Comparison of ENCODE assay signal across 20 cellular contexts in genomic region chr17:13698832-13699231, GRCh38.
DNase-seq lines count a peak whose midpoint lies in the region; FAIRE-seq and TF ChIP-seq lines count a peak whose summit lies in the region.
"Had no signal": no experiment of that assay in that cellular context is flagged by ENCODE, and none has a peak within 500 bp of the region (broad histone marks: within the 10 kb centered on the region; RNA-seq: fewer than 3 reads in every experiment).

No MANE protein-coding gene starts in this region.

- H2BK5ac ChIP-seq in H1 (ENCODE audit: low read depth, low read length), result no peak overlapping the region

- H3K79me2 ChIP-seq in H1 (ENCODE audit: control insufficient read depth in 1 of 2, insufficient read depth in 2 of 2, low read length in 2 of 2) (no peaks in the 10 kb centered on the region), neural progenitor cell (ENCODE audit: low read depth) (no peaks in the 10 kb centered on the region)

- H3K4me2 ChIP-seq in H1 (ENCODE audit: insufficient read depth in 1 of 2, low read depth in 2 of 2, low read length in 2 of 2) (no peak overlapping the region), neural progenitor cell (no peak overlapping the region)

- no peak overlapping the region for H3K23ac ChIP-seq in H1 (ENCODE audit: insufficient read length)

- H3K9ac ChIP-seq in H1 (replicated peaks in 1 of 4; ENCODE audit: extremely low read depth in 1 of 4, low read depth in 3 of 4, low read length in 3 of 4) (no peak overlapping the region), neural progenitor cell (no peak overlapping the region)

- no peak overlapping the region for H2AK5ac ChIP-seq in H1 (ENCODE audit: low read depth, low read length)

- WGBS in H1 (ENCODE audit: extremely low coverage in 1 of 2, insufficient coverage in 1 of 2, insufficient read length in 1 of 2, insufficient replicate concordance in 2 of 2, low coverage in 1 of 2, low lambda C conversion rate in 2 of 2, missing lambda C conversion rate in 1 of 2), 2 experiments, result 91% methylated on average over 3 of the region's 3 CpGs; no CpG with 5 or more reads in 1 of the 2 experiments

- no peaks in the 10 kb centered on the region for H4K20me1 ChIP-seq in H1 (replicated peaks in 1 of 2; ENCODE audit: control insufficient read depth in 1 of 2, insufficient read depth in 2 of 2, low read length in 2 of 2)
- H4K20me1 ChIP-seq in neural progenitor cell (ENCODE audit: low read depth), result no peaks in the 10 kb centered on the region

- no peak overlapping the region for H3K4ac ChIP-seq in H1 (replicated peaks; ENCODE audit: insufficient read length, low read depth, low read length)

- no peak overlapping the region for H2BK12ac ChIP-seq in H1 (ENCODE audit: low read depth, low read length)

- H3K9me3 Mint-ChIP-seq in neural progenitor cell, result peaks cover 13% of the 10 kb centered on the region

- peak in 1 of 2 experiments; percentile 54; a peak in 3 of 4 replicates for TF ChIP-seq RAD21 in H1 (IDR thresholded peaks at IDR 0.05 in 1 of 2, conservative IDR thresholded peaks at IDR 0.05 in 1 of 2; ENCODE audit: low read depth in 2 of 2, low read length in 2 of 2)

- POLR2A ChIA-PET in H1 (lab: Charles Lee; ENCODE audit: partially characterized antibody), result interaction anchor here (0.5 kb wide), 1 partner anchor 197 kb away, joined by 3 read pairs; no protein-coding TSS in a partner anchor

- H3K14ac ChIP-seq in H1 (ENCODE audit: insufficient read length), result no peak overlapping the region

- no peak overlapping the region for H3K4me3 ChIP-seq in NB4 (ENCODE audit: low read depth, low read length)
- no peak overlapping the region for H3K4me3 ChIP-seq in H1 (ENCODE audit: extremely low read depth in 1 of 4, insufficient read depth in 2 of 4, low read depth in 3 of 4, low read length in 4 of 4)
- no peak overlapping the region for H3K4me3 ChIP-seq in neural progenitor cell
- no peak overlapping the region for H3K4me3 ChIP-seq in dorsolateral prefrontal cortex
- H3K4me3 ChIP-seq: HAP-1, K562 had no signal

- no peak overlapping the region for H2BK120ac ChIP-seq in H1 (replicated peaks; ENCODE audit: low read depth, low read length)

- H3K27me3 ChIP-seq in H1 (replicated peaks in 1 of 4; ENCODE audit: control insufficient read depth in 3 of 4, extremely low read depth in 1 of 4, insufficient read depth in 3 of 4, low read length in 3 of 4) (no peaks in the 10 kb centered on the region), neural progenitor cell (no peaks in the 10 kb centered on the region), dorsolateral prefrontal cortex (peaks cover 0 to 4% (median 0%) of the 10 kb centered on the region in 45 donors)

- H3K9me3 ChIP-seq in H1 (ENCODE audit: insufficient read depth in 2 of 2, low read depth in 1 of 2, low read length in 1 of 2) (no peaks in the 10 kb centered on the region), neural progenitor cell (ENCODE audit: low read depth) (peaks cover 1% of the 10 kb centered on the region)

- no peaks in the 10 kb centered on the region for H3K23me2 ChIP-seq in H1 (ENCODE audit: low read depth, low read length)

- peak overlapping the region; percentile 94; the same call in 1 of the 2 replicates for H2AFZ ChIP-seq in H1 (ENCODE audit: low read length)
- no peak overlapping the region for H2AFZ ChIP-seq in neural progenitor cell (replicated peaks)

- H4K8ac ChIP-seq in H1 (ENCODE audit: extremely low read depth, insufficient read depth, low read length), result no peak overlapping the region

- no peaks in the 10 kb centered on the region for H3K79me1 ChIP-seq in H1 (ENCODE audit: low read depth, low read length)

- H3K4me3 Mint-ChIP-seq in neural progenitor cell, result peak overlapping the region; percentile 19

- H3K18ac ChIP-seq in H1 (ENCODE audit: extremely low read depth, low read length), result no peak overlapping the region

- intact Hi-C loops in dorsolateral prefrontal cortex (cut with DNase I) (no loop called here), cardiac septum (cut with DNase I) (no loop called here)

- TF ChIP-seq CTCF in NB4 (IDR thresholded peaks at IDR 0.05; ENCODE audit: low read depth, low read length), result no peak
- peak in 2 of 3 experiments; percentile 34 to 36; a peak in 3 of 4 replicates for TF ChIP-seq CTCF in H1 (IDR thresholded peaks at IDR 0.05; ENCODE audit: control extremely low read depth in 1 of 3, insufficient read depth in 1 of 3, low read depth in 1 of 3, low read length in 3 of 3)
- TF ChIP-seq CTCF in neural progenitor cell (IDR thresholded peaks at IDR 0.05), result peak; percentile 23
- TF ChIP-seq CTCF in dorsolateral prefrontal cortex (IDR thresholded peaks at IDR 0.05 in 54 of 56, conservative IDR thresholded peaks at IDR 0.05 in 2 of 56; ENCODE audit: low read depth in 1 of 56, partially characterized antibody in 56 of 56), result no peak

- peak; percentile 3 for DNase-seq in activated CD4-positive, alpha-beta T cell treated with anti-CD3 and anti-CD28 coated beads for 48 hours
- DNase-seq in activated CD4-positive, alpha-beta T cell treated with anti-CD3 and anti-CD28 coated beads, Interleukin-2, amount 50 U/mL, for 1 hour, result no peak
- DNase-seq in NB4 (ENCODE audit: low read depth) (peak; percentile 14), H1 (ENCODE audit: low read depth in 1 of 2, low spot score in 2 of 2) (no peak), neural progenitor cell (ENCODE audit: low spot score) (peak; percentile 9), dorsolateral prefrontal cortex (no peak), GM12892 (ENCODE audit: insufficient read length) (no peak), cardiac septum (ENCODE audit: low spot score) (no peak)
- DNase-seq: C1 segment of cervical spinal cord, DMS 273 treated with DMSO at 0.1 percent for 48 hours, NCI-H1092, NCI-H146, NCI-H2081 treated with DMSO at 0.1 percent for 48 hours, NCI-H510A treated with DMSO at 0.1 percent for 48 hours, SW 1271 had no signal

- H3K27me3 Mint-ChIP-seq in neural progenitor cell (ENCODE audit: insufficient read depth, low read depth), result peaks cover 2% of the 10 kb centered on the region

- no peak overlapping the region for H3K27ac Mint-ChIP-seq in neural progenitor cell

- H3K36me3 Mint-ChIP-seq in neural progenitor cell, result no peaks in the 10 kb centered on the region

- no peak overlapping the region for H2BK20ac ChIP-seq in H1 (ENCODE audit: low read length)

- H3K36me3 ChIP-seq in H1 (ENCODE audit: control insufficient read depth in 2 of 4, insufficient read depth in 4 of 4, low read length in 3 of 4) (no peaks in the 10 kb centered on the region), neural progenitor cell (no peaks in the 10 kb centered on the region)
- H3K36me3 ChIP-seq: HAP-1 had no signal

- H3K4me1 ChIP-seq in H1 (replicated peaks in 1 of 4; ENCODE audit: control insufficient read depth in 3 of 4, insufficient read depth in 4 of 4, low read length in 3 of 4) (no peaks in the 10 kb centered on the region), neural progenitor cell (no peaks in the 10 kb centered on the region)
- H3K4me1 ChIP-seq: HAP-1 had no signal

- H3F3A ChIP-seq in neural progenitor cell (ENCODE audit: low read depth), result no peaks in the 10 kb centered on the region

- H2BK15ac ChIP-seq in H1 (ENCODE audit: low read length), result no peak overlapping the region

- no peak for TF ChIP-seq POLR2A in NB4 (IDR thresholded peaks at IDR 0.05; ENCODE audit: extremely low read depth, insufficient read length)
- no peak for TF ChIP-seq POLR2A in H1 (IDR thresholded peaks at IDR 0.05; ENCODE audit: control extremely low read depth in 1 of 2, low read depth in 2 of 2, low read length in 2 of 2)
- TF ChIP-seq POLR2A in GM12892 (IDR thresholded peaks at IDR 0.05; ENCODE audit: low read depth, low read length), result no peak

- no peak overlapping the region for H4K91ac ChIP-seq in H1 (replicated peaks; ENCODE audit: insufficient read length, low read length)

- H3K4me1 Mint-ChIP-seq in neural progenitor cell, result no peaks in the 10 kb centered on the region

- H3K56ac ChIP-seq in H1 (replicated peaks; ENCODE audit: insufficient read length, low read depth, low read length), result no peak overlapping the region

- no peak for TF ChIP-seq EP300 in H1 (IDR thresholded peaks at IDR 0.05; ENCODE audit: borderline replicate concordance in 1 of 2, low read depth in 2 of 2, low read length in 2 of 2)

- CTCF ChIA-PET in H1 (lab: Charles Lee; ENCODE audit: partially characterized antibody), result interaction anchor here (0.6 to 1.6 kb wide), 3 partner anchors 15 to 199 kb away, joined by 3 to 4 read pairs (median 4); no protein-coding TSS in a partner anchor

- no peak overlapping the region for H4K5ac ChIP-seq in H1 (ENCODE audit: insufficient read length, low read depth, low read length)

- H3K27ac ChIP-seq in H1 (ENCODE audit: low read depth, low read length) (no peak overlapping the region), neural progenitor cell (no peak overlapping the region), dorsolateral prefrontal cortex (no peak overlapping the region)
- H3K27ac ChIP-seq: HL-60 had no signal

- FAIRE-seq in H1 (lab: Jason Lieb, UNC) (no peak), GM12892 (lab: Jason Lieb, UNC) (no peak)
- FAIRE-seq: A204.1, GM19239, K562 had no signal

TF ChIP-seq in H1, 55 proteins besides CTCF, POLR2A, EP300 and RAD21:
- no peak for TF ChIP-seq RFX5 (IDR thresholded peaks at IDR 0.05; ENCODE audit: borderline replicate concordance, low read depth, low read length)
- no peak for TF ChIP-seq MAFK (IDR thresholded peaks at IDR 0.05; ENCODE audit: low read depth, low read length)

Comparison
In these comparisons a context has a peak if more than half of its experiments do, and no peak if none do; other contexts are left out.
1. DNase-seq: peak in activated CD4-positive, alpha-beta T cell treated with anti-CD3 and anti-CD28 coated beads for 48 hours (single experiment), NB4 (single experiment) and neural progenitor cell (single experiment); none in activated CD4-positive, alpha-beta T cell treated with anti-CD3 and anti-CD28 coated beads, Interleukin-2, amount 50 U/mL, for 1 hour (single experiment), H1 (0 of 2), dorsolateral prefrontal cortex (0 of 10), GM12892 (single experiment) and cardiac septum (single experiment).
2. CTCF ChIP-seq: peak in H1 (2 of 3) and neural progenitor cell (single experiment); none in NB4 (single experiment) and dorsolateral prefrontal cortex (0 of 56).